ENCODE assay signal across 9 cellular contexts in the genomic region with DNA sequence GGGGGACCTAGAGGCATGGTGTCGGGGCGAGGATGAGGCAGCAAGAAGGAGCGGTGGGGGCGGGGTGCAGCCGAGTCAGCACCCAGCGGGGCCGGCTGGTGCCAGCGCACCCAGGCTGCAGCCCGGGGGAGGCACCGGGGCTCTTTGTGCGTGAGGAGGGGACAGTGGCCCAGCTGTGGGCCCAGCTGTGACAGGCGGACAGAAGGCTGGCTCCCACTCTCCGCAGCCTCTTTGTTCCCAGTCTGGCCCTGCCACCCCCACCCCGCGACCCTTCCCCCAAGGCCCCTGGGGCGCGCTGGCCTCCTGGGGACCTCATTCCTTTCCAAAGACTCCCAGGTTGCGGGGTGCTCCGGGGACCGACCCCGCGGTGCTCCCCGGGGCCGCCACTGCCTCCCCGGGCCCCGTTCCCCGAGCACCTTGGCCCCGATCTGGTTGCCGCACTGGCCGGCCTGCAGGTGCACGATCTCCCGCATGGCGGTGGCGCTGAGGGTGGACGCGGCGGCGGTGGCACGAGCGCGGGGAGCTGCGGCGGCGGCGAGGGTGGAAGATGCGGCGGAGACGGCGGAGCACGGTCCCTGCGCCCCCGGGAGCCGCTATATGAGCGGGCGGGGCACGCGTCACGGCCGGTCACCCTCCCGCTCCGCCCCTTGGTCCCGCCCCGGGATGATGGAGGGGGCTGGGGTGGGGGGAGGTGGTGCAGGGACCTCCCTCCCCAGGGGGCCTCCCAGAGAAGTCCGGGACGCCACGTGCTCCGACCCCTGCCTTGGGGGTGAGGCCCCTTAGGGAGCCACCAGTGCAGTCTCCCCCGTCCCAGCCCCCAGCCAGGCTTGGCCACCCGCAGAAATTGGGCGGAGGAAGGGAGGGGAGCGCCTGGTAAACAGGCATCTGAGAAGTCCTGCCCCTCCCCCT. TPM values are rescaled to one million over a fixed set of nuclear protein-coding genes. Genes with fewer than 3 reads are reported as not detected.
DNase-seq lines count a peak whose midpoint lies in the region; ATAC-seq and TF ChIP-seq lines count a peak whose summit lies in the region.
"Had no signal": no experiment of that assay in that cellular context is flagged by ENCODE, and none has a peak within 500 bp of the region (broad histone marks: within the 10 kb centered on the region; RNA-seq: fewer than 3 reads in every experiment).

TUBB4A (minus strand) TSS at position 570 of the 909 bp plus-strand sequence; CDS start at position 473, 97 bp downstream.

- H3K4me3 Mint-ChIP-seq in stimulated activated naive B cell treated with anti-CD40 and anti-IgM and Interleukin-4, amounts not matched to agents 10 μg/mL and 1 μg/mL and 100 μg/mL, for 72 hours = peak within 1 kb of the TSS; percentile 80 to 83

- intact Hi-C loops in ascending aorta (cut with DNase I) (no loop called here), left colon (cut with DNase I, micrococcal nuclease) (no loop called here), thyroid gland (cut with DNase I) (no loop called here)

- H3K9me3 Mint-ChIP-seq in stimulated activated naive B cell treated with anti-CD40 and anti-IgM and Interleukin-4, amounts not matched to agents 10 μg/mL and 1 μg/mL and 100 μg/mL, for 72 hours = no peaks in the 10 kb centered on the region

- peak within 1 kb of the TSS; percentile 47 to 51 for H3K4me3 ChIP-seq in ascending aorta
- H3K4me3 ChIP-seq in SJCRH30 = no peak within 1 kb of the TSS
- H3K4me3 ChIP-seq in thyroid gland (replicated peaks in 1 of 3) = no peak within 1 kb of the TSS

- DNase-seq in G401 (ENCODE audit: low spot score) (peak; percentile 89), NAMALWA (ENCODE audit: low spot score) (peak; percentile 50), ascending aorta (ENCODE audit: low spot score in 2 of 2) (no peak), left colon (no peak), SJCRH30 (no peak), thyroid gland (no peak), NCI-H2196 (lab: John Stamatoyannopoulos, UW; ENCODE audit: unreplicated experiment) (no peak)
- no peak for DNase-seq in stimulated activated naive B cell treated with anti-CD40 and anti-IgM and Interleukin-4, amounts not matched to agents 10 μg/mL and 1 μg/mL and 100 μg/mL, for 72 hours

- TF ChIP-seq CTCF in ascending aorta (IDR thresholded peaks at IDR 0.05) (no peak), thyroid gland (IDR thresholded peaks at IDR 0.05) (no peak)

- in situ Hi-C loops in G401 (cut with HindIII; ENCODE audit: low sequenced_read_pairs) = no loop called here

- H3K27ac Mint-ChIP-seq in stimulated activated naive B cell treated with anti-CD40 and anti-IgM and Interleukin-4, amounts not matched to agents 10 μg/mL and 1 μg/mL and 100 μg/mL, for 72 hours = peak within 1 kb of the TSS; percentile 42

- H3K27me3 ChIP-seq in ascending aorta (peaks cover 15% of the 10 kb centered on the region), SJCRH30 (no peaks in the 10 kb centered on the region), thyroid gland (peaks cover 19% of the 10 kb centered on the region)

- H3K27me3 Mint-ChIP-seq in stimulated activated naive B cell treated with anti-CD40 and anti-IgM and Interleukin-4, amounts not matched to agents 10 μg/mL and 1 μg/mL and 100 μg/mL, for 72 hours = peaks cover 12 to 22% of the 10 kb centered on the region in 2 donors

- ATAC-seq in left colon = peak; percentile 14
- peak; percentile 62 to 68 for ATAC-seq in stimulated activated naive B cell treated with anti-CD40 and anti-IgM and Interleukin-4, amounts not matched to agents 10 μg/mL and 1 μg/mL and 100 μg/mL, for 72 hours (replicated peaks)

- H3K4me1 ChIP-seq in ascending aorta (peaks cover 0 to 5% of the 10 kb centered on the region in 2 donors), SJCRH30 (no peaks in the 10 kb centered on the region), thyroid gland (peaks cover 7 to 10% of the 10 kb centered on the region in 2 donors)

- no peaks in the 10 kb centered on the region for H3K36me3 Mint-ChIP-seq in stimulated activated naive B cell treated with anti-CD40 and anti-IgM and Interleukin-4, amounts not matched to agents 10 μg/mL and 1 μg/mL and 100 μg/mL, for 72 hours

- no peak for TF ChIP-seq POLR2A in thyroid gland (IDR thresholded peaks at IDR 0.05)

- no peaks in the 10 kb centered on the region for H3K9me3 ChIP-seq in ascending aorta
- no peaks in the 10 kb centered on the region for H3K9me3 ChIP-seq in SJCRH30 (replicated peaks)
- H3K9me3 ChIP-seq in thyroid gland = no peaks in the 10 kb centered on the region

- peaks cover 10 to 27% of the 10 kb centered on the region in 2 donors for H3K4me1 Mint-ChIP-seq in stimulated activated naive B cell treated with anti-CD40 and anti-IgM and Interleukin-4, amounts not matched to agents 10 μg/mL and 1 μg/mL and 100 μg/mL, for 72 hours

- 5% methylated on average over 9 of the region's 71 CpGs; no CpG with 5 or more reads in 1 of the 2 donors for WGBS in thyroid gland, 2 donors

- H3K27ac ChIP-seq in ascending aorta (no peak within 1 kb of the TSS), SJCRH30 (no peak within 1 kb of the TSS), thyroid gland (no peak within 1 kb of the TSS)

- H3K36me3 ChIP-seq in ascending aorta (no peaks in the 10 kb centered on the region), SJCRH30 (no peaks in the 10 kb centered on the region), thyroid gland (no peaks in the 10 kb centered on the region)

RNA-seq across cellular contexts. Expression of gene TUBB4A, which starts in this region (rescaled TPM):
- 2.1 and 3.3 TPM in 2 replicates for total RNA-seq in G401 (2014; rRNA removed; shearing (Covaris generic))
- total RNA-seq in ascending aorta (0.75 TPM), left colon (1 to 10 TPM; 1.1 to 1.7 TPM), thyroid gland (under 1 TPM in 3 of 4 donors, not detected in 1; 0.22 to 0.67 (median 0.59) TPM)
- not detected in 2 replicates for total RNA-seq in SJCRH30 (2014; rRNA removed; shearing (Covaris generic))
- total RNA-seq: fibroblast of villous mesenchyme had no signal

Comparison
In these comparisons a context has a peak if more than half of its experiments do, and no peak if none do; other contexts are left out.
1. DNase-seq: peak in G401 (single experiment) and NAMALWA (single experiment); none in ascending aorta (0 of 2), left colon (0 of 2), stimulated activated naive B cell treated with anti-CD40 and anti-IgM and Interleukin-4, amounts not matched to agents 10 μg/mL and 1 μg/mL and 100 μg/mL, for 72 hours (single experiment), SJCRH30 (0 of 2), thyroid gland (0 of 2) and NCI-H2196 (single experiment).
2. H3K4me3 ChIP-seq: peak in ascending aorta (2 of 2); none in SJCRH30 (single experiment) and thyroid gland (0 of 3).